25 cellular contexts compared by ENCODE assay signal in the genomic region with DNA sequence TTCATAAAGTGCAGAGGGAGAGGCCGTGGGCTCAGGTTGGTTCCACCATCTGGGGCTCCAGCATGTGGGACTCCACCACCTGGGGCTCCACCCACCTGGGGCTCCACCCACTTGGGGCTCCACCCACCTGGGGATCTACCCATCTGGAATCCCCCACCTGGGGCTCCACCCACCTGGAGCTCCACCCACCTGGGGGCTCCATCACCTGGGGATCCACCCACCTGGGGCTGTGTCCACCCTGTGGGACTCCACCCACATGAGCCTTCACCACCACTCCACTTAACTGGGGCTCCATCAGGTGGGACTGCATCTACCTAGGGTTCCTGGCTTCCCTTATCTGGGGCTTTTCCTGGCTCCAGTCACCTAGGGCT.
DNase-seq lines count a peak whose midpoint lies in the region; ATAC-seq, FAIRE-seq and TF ChIP-seq lines count a peak whose summit lies in the region.
"Had no signal": no experiment of that assay in that cellular context is flagged by ENCODE, and none has a peak within 500 bp of the region (broad histone marks: within the 10 kb centered on the region; RNA-seq: fewer than 3 reads in every experiment).

No MANE protein-coding gene starts in this region.

- H3K4me1 ChIP-seq in K562 (replicated peaks in 1 of 2; ENCODE audit: control insufficient read depth in 2 of 2, insufficient read depth in 2 of 2, low read length in 2 of 2) (peaks cover 0 to 7% of the 10 kb centered on the region in 2 experiments; a peak in 2 of 5 replicates), sigmoid colon (no peaks in the 10 kb centered on the region), Caco-2 (no peaks in the 10 kb centered on the region)
- H3K4me1 ChIP-seq: BLaER1 had no signal

- CTCF ChIA-PET in activated CD4-positive, alpha-beta T cell treated with anti-CD3 and anti-CD28 coated beads for 36 hours (lab: Charles Lee): no interaction called here
- CTCF ChIA-PET in K562 (lab: Yijun Ruan, JAX; ENCODE audit: low intra/inter-chr PET ratio) (no interaction called here), Caco-2 (lab: Charles Lee) (no interaction called here)

- no peak overlapping the region for H2AFZ ChIP-seq in K562 (ENCODE audit: low read depth, low read length)

- TF ChIP-seq EP300 in K562 (IDR thresholded peaks at IDR 0.05; ENCODE audit: low read length) (no peak), sigmoid colon (IDR thresholded peaks at IDR 0.05) (no peak)

- peaks cover 16% of the 10 kb centered on the region for H3K27me3 Mint-ChIP-seq in activated CD4-positive, alpha-beta T cell treated with anti-CD3 and anti-CD28 coated beads for 36 hours
- H3K27me3 Mint-ChIP-seq in natural killer cell (ENCODE audit: low read depth in 2 of 2): peaks cover 18 to 19% of the 10 kb centered on the region in 2 donors
- H3K27me3 Mint-ChIP-seq in Caco-2 (ENCODE audit: insufficient read depth, unreplicated experiment): peaks cover 16% of the 10 kb centered on the region

- POLR2A ChIA-PET in activated CD4-positive, alpha-beta T cell treated with anti-CD3 and anti-CD28 coated beads for 36 hours (lab: Charles Lee): no interaction called here
- POLR2A ChIA-PET in K562 (lab: Yijun Ruan, JAX) (interaction anchor here (1.4 kb wide), 1 partner anchor 27 kb away, joined by 4 read pairs; no protein-coding TSS in a partner anchor), Caco-2 (lab: Charles Lee) (no interaction called here)

- WGBS in K562 (ENCODE audit: insufficient coverage, low coverage, missing lambda C conversion rate): 8% methylated on average over 1 of the region's 1 CpG
- 98 to 100% methylated on average over 1 of the region's 1 CpG for WGBS in sigmoid colon, 2 donors

- H3K27ac Mint-ChIP-seq in activated CD4-positive, alpha-beta T cell treated with anti-CD3 and anti-CD28 coated beads for 36 hours: no peak overlapping the region
- H3K27ac Mint-ChIP-seq in natural killer cell (no peak overlapping the region), Caco-2 (ENCODE audit: unreplicated experiment) (no peak overlapping the region)
- H3K27ac Mint-ChIP-seq: CD4-positive, alpha-beta T cell had no signal

- H3K9me1 ChIP-seq in K562 (ENCODE audit: control insufficient read depth, insufficient read depth, low read length): no peaks in the 10 kb centered on the region

- H3K79me2 ChIP-seq in K562 (ENCODE audit: control insufficient read depth, insufficient read depth, low read length): no peaks in the 10 kb centered on the region

- no peaks in the 10 kb centered on the region for H3K36me3 Mint-ChIP-seq in activated CD4-positive, alpha-beta T cell treated with anti-CD3 and anti-CD28 coated beads for 36 hours (ENCODE audit: low read depth)
- no peaks in the 10 kb centered on the region for H3K36me3 Mint-ChIP-seq in natural killer cell
- H3K36me3 Mint-ChIP-seq in Caco-2 (ENCODE audit: insufficient read depth, unreplicated experiment): no peaks in the 10 kb centered on the region

- TF ChIP-seq CTCF in K562 (IDR thresholded peaks at IDR 0.05 in 2 of 3, conservative IDR thresholded peaks at IDR 0.05 in 1 of 3; ENCODE audit: insufficient read depth in 2 of 3, low read depth in 1 of 3, low read length in 3 of 3): no peak
- TF ChIP-seq CTCF in natural killer cell (IDR thresholded peaks at IDR 0.05): no peak
- no peak for TF ChIP-seq CTCF in sigmoid colon (IDR thresholded peaks at IDR 0.05)
- no peak for TF ChIP-seq CTCF in Caco-2 (IDR thresholded peaks at IDR 0.05; ENCODE audit: insufficient read depth in 1 of 2, low read depth in 1 of 2, low read length in 1 of 2, severe bottlenecking in 1 of 2, unreplicated experiment in 1 of 2)

- in situ Hi-C loops in K562 (cut with MboI): no loop called here

- H3K27ac ChIP-seq in K562 (ENCODE audit: extremely low read depth, low read depth, low read length) (no peak overlapping the region), sigmoid colon (no peak overlapping the region)
- H3K27ac ChIP-seq: 22Rv1, BLaER1, RWPE1 had no signal

- H3K9me3 Mint-ChIP-seq in activated CD4-positive, alpha-beta T cell treated with anti-CD3 and anti-CD28 coated beads for 36 hours (ENCODE audit: low read depth): no peaks in the 10 kb centered on the region
- H3K9me3 Mint-ChIP-seq in natural killer cell (no peaks in the 10 kb centered on the region), Caco-2 (ENCODE audit: unreplicated experiment) (no peaks in the 10 kb centered on the region)
- H3K9me3 Mint-ChIP-seq: CD4-positive, alpha-beta T cell had no signal

- no peak overlapping the region for H3K9ac ChIP-seq in K562 (ENCODE audit: insufficient read depth in 1 of 2, low read depth in 2 of 2, low read length in 2 of 2)
- H3K9ac ChIP-seq: BLaER1 had no signal

- TF ChIP-seq POLR2A in K562 (conservative IDR thresholded peaks at IDR 0.05) (no peak), sigmoid colon (IDR thresholded peaks at IDR 0.05) (no peak)

- ATAC-seq in activated CD4-positive, alpha-beta T cell treated with anti-CD3 and anti-CD28 coated beads for 36 hours: no peak
- ATAC-seq in K562: peak; percentile 90
- peak in 2 of 3 donors; percentile 34 to 56 for ATAC-seq in natural killer cell
- ATAC-seq in GM21619 (IDR thresholded peaks at IDR 0.05; ENCODE audit: unreplicated experiment): no peak

- no peak overlapping the region for H3K4me2 ChIP-seq in K562 (ENCODE audit: insufficient read depth, low read length)
- H3K4me2 ChIP-seq: BLaER1 had no signal

- no peak for TF ChIP-seq RAD21 in K562 (CRISPR knock-in tag; conservative IDR thresholded peaks at IDR 0.05 in 1 of 2, IDR thresholded peaks at IDR 0.05 in 1 of 2)

- no peak overlapping the region for H3K4me3 ChIP-seq in K562
- H3K4me3 ChIP-seq in sigmoid colon: no peak overlapping the region
- no peak overlapping the region for H3K4me3 ChIP-seq in Caco-2 (ENCODE audit: low read depth, low read length)
- H3K4me3 ChIP-seq: BLaER1, SK-N-MC had no signal

- peaks cover 4% of the 10 kb centered on the region for H3K4me1 Mint-ChIP-seq in activated CD4-positive, alpha-beta T cell treated with anti-CD3 and anti-CD28 coated beads for 36 hours
- H3K4me1 Mint-ChIP-seq in natural killer cell (peaks cover 0 to 5% of the 10 kb centered on the region in 2 donors), Caco-2 (ENCODE audit: low read depth, unreplicated experiment) (no peaks in the 10 kb centered on the region)

- no peaks in the 10 kb centered on the region for H3K36me3 ChIP-seq in K562 (ENCODE audit: control insufficient read depth, insufficient read depth, low read length)
- H3K36me3 ChIP-seq in sigmoid colon: no peaks in the 10 kb centered on the region
- H3K36me3 ChIP-seq in Caco-2 (ENCODE audit: control insufficient read depth, insufficient read depth, low read length): no peaks in the 10 kb centered on the region
- H3K36me3 ChIP-seq: BLaER1 had no signal

- peak; percentile 16 for DNase-seq in activated CD4-positive, alpha-beta T cell treated with anti-CD3 and anti-CD28 coated beads for 36 hours
- no peak for DNase-seq in activated CD4-positive, alpha-beta T cell treated with anti-CD3 and anti-CD28 coated beads for 4 hours
- DNase-seq in K562 (ENCODE audit: extremely low read depth in 1 of 4, low spot score in 3 of 4): peak; percentile 24 to 53 (median 40)
- DNase-seq in natural killer cell: no peak
- no peak for DNase-seq in sigmoid colon
- DNase-seq in NCI-H1105 (lab: John Stamatoyannopoulos, UW): no peak
- no peak for DNase-seq in Caco-2
- DNase-seq: ACHN; CD4-positive, alpha-beta T cell; COR-L47; DMS 273 treated with DMSO at 0.1 percent for 48 hours; DMS79 treated with DMSO at 0.1 percent for 48 hours; KBM-7; NCI-H1092 treated with DMSO at 0.1 percent for 48 hours; NCI-H146; NCI-H2029; NCI-H2227 treated with DMSO at 0.1 percent for 48 hours; NCI-H510A; SHP77 treated with DMSO at 0.1 percent for 48 hours had no signal

- H3K9me3 ChIP-seq in K562 (replicated peaks; ENCODE audit: control insufficient read depth, insufficient read depth, low read depth, low read length) (no peaks in the 10 kb centered on the region), sigmoid colon (no peaks in the 10 kb centered on the region), Caco-2 (no peaks in the 10 kb centered on the region)

- intact Hi-C loops in activated CD4-positive, alpha-beta T cell treated with anti-CD3 and anti-CD28 coated beads for 36 hours (cut with DNase I, micrococcal nuclease): no loop called here
- intact Hi-C loops in K562 (cut with micrococcal nuclease): no loop called here
- intact Hi-C loops in natural killer cell (cut with micrococcal nuclease): no loop called here
- intact Hi-C loops in sigmoid colon (cut with DNase I): no loop called here
- intact Hi-C loops in Caco-2 (cut with micrococcal nuclease; ENCODE audit: unreplicated experiment): no loop called here

- no peak for FAIRE-seq in K562 (lab: Jason Lieb, UNC)
- FAIRE-seq: GM12892 had no signal

- no peak overlapping the region for H3K4me3 Mint-ChIP-seq in activated CD4-positive, alpha-beta T cell treated with anti-CD3 and anti-CD28 coated beads for 36 hours
- no peak overlapping the region for H3K4me3 Mint-ChIP-seq in natural killer cell
- H3K4me3 Mint-ChIP-seq in Caco-2 (ENCODE audit: unreplicated experiment): no peak overlapping the region
- H3K4me3 Mint-ChIP-seq: CD4-positive, alpha-beta T cell had no signal

- H3K27me3 ChIP-seq in K562 (ENCODE audit: control insufficient read depth in 2 of 2, insufficient read depth in 2 of 2, low read length in 2 of 2) (peaks cover 17 to 56% of the 10 kb centered on the region in 2 experiments), sigmoid colon (no peaks in the 10 kb centered on the region), Caco-2 (replicated peaks; ENCODE audit: control insufficient read depth, insufficient read depth, low read length) (no peaks in the 10 kb centered on the region; the same call in 1 of the 2 replicates)
- H3K27me3 ChIP-seq: BLaER1 had no signal

- no peaks in the 10 kb centered on the region for H4K20me1 ChIP-seq in K562 (replicated peaks; ENCODE audit: control insufficient read depth, insufficient read depth, low read length)
- H4K20me1 ChIP-seq: BLaER1 had no signal

- BruUV-seq in K562 (replicated peaks; lab: Mats Ljungman, UMichigan): no TSS peak
- BruUV-seq in Caco-2 (replicated peaks; lab: Mats Ljungman, UMichigan): no TSS peak

TF ChIP-seq in K562, 482 proteins besides CTCF, POLR2A, EP300 and RAD21 (continues in another document):
- TF ChIP-seq SREBF1 (IDR thresholded peaks at IDR 0.05; ENCODE audit: borderline replicate concordance, low read depth, low read length) (no peak), ZNF217 (CRISPR knock-in tag; IDR thresholded peaks at IDR 0.05) (no peak), ETV5 (CRISPR knock-in tag; IDR thresholded peaks at IDR 0.05; ENCODE audit: low read depth) (no peak), ETV6 (IDR thresholded peaks at IDR 0.05; ENCODE audit: borderline replicate concordance in 1 of 2, low read depth in 2 of 2, low read length in 1 of 2) (no peak), ETV6 (CRISPR knock-in tag; IDR thresholded peaks at IDR 0.05; ENCODE audit: borderline replicate concordance) (no peak)

Comparison
In these comparisons a context has a peak if more than half of its experiments do, and no peak if none do; other contexts are left out.
1. DNase-seq: peak in activated CD4-positive, alpha-beta T cell treated with anti-CD3 and anti-CD28 coated beads for 36 hours (single experiment) and K562 (4 of 4); none in activated CD4-positive, alpha-beta T cell treated with anti-CD3 and anti-CD28 coated beads for 4 hours (0 of 2), natural killer cell (single experiment), sigmoid colon (single experiment), NCI-H1105 (single experiment) and Caco-2 (0 of 2).
2. ATAC-seq: peak in K562 (single experiment) and natural killer cell (2 of 3); none in activated CD4-positive, alpha-beta T cell treated with anti-CD3 and anti-CD28 coated beads for 36 hours (single experiment) and GM21619 (single experiment).